In genomic region chr20:43946659-43947315, GRCh38 we compare ENCODE assay signal across 24 cellular contexts. TPM values are rescaled to one million over a fixed set of nuclear protein-coding genes. Genes with fewer than 3 reads are reported as not detected.
A peak's percentile ranks its signal among the peaks of the same experiment; 100 is the strongest.
DNase-seq lines count a peak whose midpoint lies in the region; ATAC-seq, FAIRE-seq and TF ChIP-seq lines count a peak whose summit lies in the region.
"Had no signal": no experiment of that assay in that cellular context is flagged by ENCODE, and none has a peak within 500 bp of the region (broad histone marks: within the 10 kb centered on the region; RNA-seq: fewer than 3 reads in every experiment).

No MANE protein-coding gene starts in this region.

- no peak overlapping the region for H3K27ac ChIP-seq in BLaER1 treated with 17β-estradiol and CSF1 and Interleukin-3, amounts not matched to agents 10 nM and 100 nM
- H3K27ac ChIP-seq in IMR-90 (ENCODE audit: insufficient read depth, low read length): no peak overlapping the region
- no peak overlapping the region for H3K27ac ChIP-seq in K562 (ENCODE audit: extremely low read depth, low read depth, low read length)
- H3K27ac ChIP-seq: C4-2B, SJCRH30 had no signal

- no peak overlapping the region for H2AK9ac ChIP-seq in IMR-90 (replicated peaks; ENCODE audit: low read depth, low read length, poor library complexity)

- H3K79me1 ChIP-seq in IMR-90 (ENCODE audit: low read depth in 1 of 2, low read length in 2 of 2): peaks cover 35 to 96% of the 10 kb centered on the region in 2 experiments

- no peaks in the 10 kb centered on the region for H3K9me3 ChIP-seq in BLaER1 treated with 17β-estradiol and CSF1 and Interleukin-3, amounts not matched to agents 10 nM and 100 nM (replicated peaks in 1 of 11)
- H3K9me3 ChIP-seq in IMR-90 (ENCODE audit: control insufficient read depth, insufficient read depth, low read length) (no peaks in the 10 kb centered on the region), K562 (replicated peaks; ENCODE audit: control insufficient read depth, insufficient read depth, low read depth, low read length) (no peaks in the 10 kb centered on the region)
- H3K9me3 ChIP-seq: SJCRH30 had no signal

- no peak overlapping the region for H3K23ac ChIP-seq in IMR-90 (ENCODE audit: low read depth, low read length)

- no peak overlapping the region for H3K4ac ChIP-seq in IMR-90 (ENCODE audit: low read depth, low read length)

- H2BK120ac ChIP-seq in IMR-90 (ENCODE audit: low read depth, low read length): no peak overlapping the region

- H2BK20ac ChIP-seq in IMR-90 (ENCODE audit: low read depth, low read length): no peak overlapping the region

- ATAC-seq in IMR-90 (ENCODE audit: low read depth) (no peak), K562 (no peak)
- ATAC-seq: CD8-positive, alpha-beta T cell; SK-N-SH treated with all-trans-retinoic acid at 6 μM for 48 hours had no signal

- peak overlapping the region; percentile 24 for H2AFZ ChIP-seq in IMR-90 (replicated peaks; ENCODE audit: low read length, poor library complexity)
- H2AFZ ChIP-seq in K562 (ENCODE audit: low read depth, low read length): no peak overlapping the region

- H4K20me1 ChIP-seq in BLaER1 treated with 17β-estradiol and CSF1 and Interleukin-3, amounts not matched to agents 10 nM and 100 nM: peaks cover 0 to 26% (median 0%) of the 10 kb centered on the region in 11 experiments; a peak in 4 of 22 replicates
- H4K20me1 ChIP-seq in IMR-90 (ENCODE audit: insufficient read depth, low read length): no peaks in the 10 kb centered on the region; the same call in 1 of the 2 replicates
- H4K20me1 ChIP-seq in K562 (replicated peaks; ENCODE audit: control insufficient read depth, insufficient read depth, low read length): peaks cover 11% of the 10 kb centered on the region; the same call in 1 of the 2 replicates

- no peak for TF ChIP-seq CTCF in IMR-90 (conservative IDR thresholded peaks at IDR 0.05; ENCODE audit: low read depth, low read length)
- no peak for TF ChIP-seq CTCF in K562 (IDR thresholded peaks at IDR 0.05 in 2 of 3, conservative IDR thresholded peaks at IDR 0.05 in 1 of 3; ENCODE audit: insufficient read depth in 2 of 3, low read depth in 1 of 3, low read length in 3 of 3)
- TF ChIP-seq CTCF in nephron progenitor cell (IDR thresholded peaks at IDR 0.05): no peak

- H2AK5ac ChIP-seq in IMR-90 (ENCODE audit: low read depth, low read length): peak overlapping the region; percentile 33; the same call in 1 of the 2 replicates

- DNase-seq in IMR-90 (no peak), K562 (ENCODE audit: extremely low read depth in 1 of 4, low spot score in 3 of 4) (no peak), nephron progenitor cell (peak; percentile 22), GM19239 (ENCODE audit: insufficient read length, low spot score) (no peak), UCSD-AML1 (lab: John Stamatoyannopoulos, UW; ENCODE audit: unreplicated experiment) (no peak)
- no peak for DNase-seq in stimulated activated naive CD4-positive, alpha-beta T cell treated with Interleukin-2 at 50 U/mL for 16 hours (lab: John Stamatoyannopoulos, UW)
- DNase-seq: CD8-positive, alpha-beta T cell; DMS79 treated with DMSO at 0.1 percent for 48 hours; GOT3; HCEC 1CT; MV-4-11; NCI-H1105 treated with DMSO at 0.1 percent for 48 hours; NCI-H146; NCI-H1930; NCI-H2107; NCI-H524; NCI-H748 treated with DMSO at 0.1 percent for 48 hours; SJCRH30 had no signal

- H3K4me1 ChIP-seq in BLaER1 treated with 17β-estradiol and CSF1 and Interleukin-3, amounts not matched to agents 10 nM and 100 nM: peaks cover 91 to 100% (median 99%) of the 10 kb centered on the region in 10 experiments
- H3K4me1 ChIP-seq in IMR-90 (ENCODE audit: control insufficient read depth, insufficient read depth, low read length) (peaks cover 24% of the 10 kb centered on the region), K562 (replicated peaks in 1 of 2; ENCODE audit: control insufficient read depth in 2 of 2, insufficient read depth in 2 of 2, low read length in 2 of 2) (peaks cover 7 to 8% of the 10 kb centered on the region in 2 experiments; a peak in 4 of 5 replicates)

- no peak overlapping the region for H3K9ac ChIP-seq in BLaER1 treated with 17β-estradiol and CSF1 and Interleukin-3, amounts not matched to agents 10 nM and 100 nM
- no peak overlapping the region for H3K9ac ChIP-seq in IMR-90 (ENCODE audit: low read depth, low read length)
- no peak overlapping the region for H3K9ac ChIP-seq in K562 (ENCODE audit: insufficient read depth in 1 of 2, low read depth in 2 of 2, low read length in 2 of 2)

- H3K9me1 ChIP-seq in IMR-90 (ENCODE audit: insufficient read depth, low read length) (peaks cover 40% of the 10 kb centered on the region), K562 (ENCODE audit: control insufficient read depth, insufficient read depth, low read length) (no peaks in the 10 kb centered on the region)

- dilution Hi-C loops in IMR-90 (cut with HindIII; ENCODE audit: low sequenced_read_pairs, unreplicated experiment): no loop called here

- H4K8ac ChIP-seq in IMR-90 (ENCODE audit: low read depth in 2 of 2, low read length in 2 of 2): no peak overlapping the region

- H3K36me3 Mint-ChIP-seq in nephron progenitor cell (ENCODE audit: low read depth): no peaks in the 10 kb centered on the region
- H3K36me3 Mint-ChIP-seq: CD8-positive, alpha-beta T cell; IgD-negative memory B cell had no signal

- peaks cover 9% of the 10 kb centered on the region for H3K4me1 Mint-ChIP-seq in nephron progenitor cell

- POLR2A ChIA-PET in IMR-90 (lab: Charles Lee; ENCODE audit: unreplicated experiment) (no interaction called here), K562 (lab: Yijun Ruan, JAX) (interaction anchor here (0.6 kb wide), 1 partner anchor 35 kb away, joined by 3 read pairs; no protein-coding TSS in a partner anchor)

- no peak for FAIRE-seq in K562 (lab: Jason Lieb, UNC)
- FAIRE-seq in GM19239 (lab: Jason Lieb, UNC): no peak
- FAIRE-seq: A204.1, GM12892 had no signal

- no peak overlapping the region for H3K18ac ChIP-seq in IMR-90 (ENCODE audit: low read depth, low read length)

- peak overlapping the region; percentile 24 to 97 (median 91) for H3K4me2 ChIP-seq in BLaER1 treated with 17β-estradiol and CSF1 and Interleukin-3, amounts not matched to agents 10 nM and 100 nM
- H3K4me2 ChIP-seq in IMR-90 (ENCODE audit: low read depth, low read length) (no peak overlapping the region), K562 (ENCODE audit: insufficient read depth, low read length) (no peak overlapping the region)

- no peak overlapping the region for H3K4me3 Mint-ChIP-seq in nephron progenitor cell
- H3K4me3 Mint-ChIP-seq: IgD-negative memory B cell had no signal

- 89% methylated on average over 9 of the region's 9 CpGs; no CpG with 5 or more reads in 1 of the 2 experiments for WGBS in IMR-90 (ENCODE audit: extremely low coverage in 2 of 2, insufficient read length in 1 of 2), 2 experiments
- 10% methylated on average over 9 of the region's 9 CpGs for WGBS in K562 (ENCODE audit: insufficient coverage, low coverage, missing lambda C conversion rate)

- BruUV-seq in IMR-90 (replicated peaks; lab: Mats Ljungman, UMichigan) (no TSS peak), K562 (replicated peaks; lab: Mats Ljungman, UMichigan) (no TSS peak)

- H3K27me3 ChIP-seq in BLaER1 treated with 17β-estradiol and CSF1 and Interleukin-3, amounts not matched to agents 10 nM and 100 nM: peaks cover 0 to 19% (median 11%) of the 10 kb centered on the region in 11 experiments; a peak in 10 of 22 replicates
- H3K27me3 ChIP-seq in IMR-90 (ENCODE audit: control insufficient read depth, insufficient read depth, low read length) (no peaks in the 10 kb centered on the region), K562 (ENCODE audit: control insufficient read depth in 2 of 2, insufficient read depth in 2 of 2, low read length in 2 of 2) (peaks cover 9 to 60% of the 10 kb centered on the region in 2 experiments; a peak in 3 of 5 replicates)
- H3K27me3 ChIP-seq: SJCRH30 had no signal

- no peaks in the 10 kb centered on the region for H3K9me3 Mint-ChIP-seq in nephron progenitor cell
- H3K9me3 Mint-ChIP-seq: CD8-positive, alpha-beta T cell had no signal

- TF ChIP-seq EP300 in K562 (IDR thresholded peaks at IDR 0.05; ENCODE audit: low read length): no peak

- no peak overlapping the region for H3K27ac Mint-ChIP-seq in nephron progenitor cell
- H3K27ac Mint-ChIP-seq: CD8-positive, alpha-beta T cell; IgD-negative memory B cell had no signal

- no peak overlapping the region for H3K56ac ChIP-seq in IMR-90 (ENCODE audit: extremely low read depth, insufficient read depth, low read length)

- H2BK5ac ChIP-seq in IMR-90 (ENCODE audit: low read depth, low read length, poor library complexity, severe bottlenecking): no peak overlapping the region

- H3K27me3 Mint-ChIP-seq in nephron progenitor cell (ENCODE audit: low read depth, poor library complexity): peaks cover 20% of the 10 kb centered on the region

- no peaks in the 10 kb centered on the region for H3K79me2 ChIP-seq in K562 (ENCODE audit: control insufficient read depth, insufficient read depth, low read length)

- intact Hi-C loops in IMR-90 (cut with micrococcal nuclease): loop anchor here (10.0 kb wide), 1 partner anchor 128 kb away; no protein-coding TSS in a partner anchor
- intact Hi-C loops in K562 (cut with micrococcal nuclease): no loop called here

- TF ChIP-seq POLR2A in IMR-90 (IDR thresholded peaks at IDR 0.05; ENCODE audit: low read depth, low read length): no peak
- TF ChIP-seq POLR2A in K562 (conservative IDR thresholded peaks at IDR 0.05): no peak

- in situ Hi-C loops in IMR-90 (cut with MboI; ENCODE audit: low sequenced_read_pairs): loop anchor here (25.0 kb wide), 1 partner anchor 1841 kb away; the partner anchor contains the start of genes DNTTIP1 and WFDC3
- in situ Hi-C loops in K562 (cut with MboI): no loop called here

- no peak overlapping the region for H2BK15ac ChIP-seq in IMR-90 (ENCODE audit: low read depth, low read length)

- H3K4me3 ChIP-seq in BLaER1 treated with 17β-estradiol and CSF1 and Interleukin-3, amounts not matched to agents 10 nM and 100 nM: no peak overlapping the region
- H3K4me3 ChIP-seq in IMR-90 (ENCODE audit: insufficient read depth, low read depth, low read length) (no peak overlapping the region), K562 (no peak overlapping the region)
- H3K4me3 ChIP-seq: SJCRH30 had no signal

- H4K91ac ChIP-seq in IMR-90 (ENCODE audit: insufficient read depth, low read depth, low read length): 0 out of 2 replicates have a peak overlapping the region, but pooled peaks have one; percentile 0

- no peaks in the 10 kb centered on the region for H3K36me3 ChIP-seq in BLaER1 treated with 17β-estradiol and CSF1 and Interleukin-3, amounts not matched to agents 10 nM and 100 nM
- H3K36me3 ChIP-seq in IMR-90 (ENCODE audit: control insufficient read depth, insufficient read depth, low read length) (no peaks in the 10 kb centered on the region; the same call in 1 of the 2 replicates), K562 (ENCODE audit: control insufficient read depth, insufficient read depth, low read length) (no peaks in the 10 kb centered on the region)
- H3K36me3 ChIP-seq: SJCRH30 had no signal

- no peak overlapping the region for H4K5ac ChIP-seq in IMR-90 (ENCODE audit: low read depth, low read length)

- CTCF ChIA-PET in IMR-90 (lab: Yijun Ruan, JAX): no interaction called here
- CTCF ChIA-PET in K562 (lab: Yijun Ruan, JAX; ENCODE audit: low intra/inter-chr PET ratio): no interaction called here

- H3K14ac ChIP-seq in IMR-90 (replicated peaks; ENCODE audit: low read depth, low read length): no peak overlapping the region; the same call in 1 of the 2 replicates

- TF ChIP-seq RAD21 in IMR-90 (IDR thresholded peaks at IDR 0.05; ENCODE audit: low read length) (no peak), K562 (CRISPR knock-in tag; conservative IDR thresholded peaks at IDR 0.05 in 1 of 2, IDR thresholded peaks at IDR 0.05 in 1 of 2) (no peak)

RNA-seq across cellular contexts. Expression of gene TOX2, which starts 32.1 kb away (rescaled TPM):
- total RNA-seq in IMR-90 (2012; rRNA removed) (1.1 and 1.3 TPM in 2 replicates), K562 (2014; rRNA removed) (not detected in 2 replicates), K562 (2014; rRNA removed; fragmentation: Illumina TruSeq; extraction: Trizol) (not detected in 2 replicates), K562 (2015; rRNA removed; fragmentation: Illumina TruSeq; extraction: Trizol) (not detected in 2 replicates), K562 (2021) (not detected in 2 replicates)
- polyA plus RNA-seq in IMR-90 (2012; rRNA removed) (17.2 and 17.5 TPM in 2 replicates), K562 (2011; rRNA removed) (not detected in 2 replicates), K562 (2014; fragmentation: Illumina TruSeq; extraction: Trizol) (not detected in 2 replicates), K562 (2014; fragmentation: Nextera tagmentation; extraction: Ambion mirVana) (not detected), K562 (2014; rRNA removed) (not detected in 2 replicates)
- 14.6 and 25.9 TPM in 2 replicates for polyA plus RNA-seq in IMR-90 (2012; cell fraction: cytosol; rRNA removed)
- 17.1 and 23.2 TPM in 2 replicates for polyA plus RNA-seq in IMR-90 (2012; cell fraction: nucleus; rRNA removed; ENCODE audit: low replicate concordance)
- not detected in 2 replicates for total RNA-seq in K562 (2011; cell fraction: chromatin; rRNA removed; ENCODE audit: low replicate concordance)
- not detected in 2 replicates for total RNA-seq in K562 (2011; cell fraction: nucleolus; rRNA removed)
- total RNA-seq in K562 (2011; cell fraction: nucleoplasm; rRNA removed): not detected in 2 replicates
- not detected in 2 replicates for polyA plus RNA-seq in K562 (2011; cell fraction: cytosol; rRNA removed)
- not detected in 2 replicates for polyA plus RNA-seq in K562 (2011; cell fraction: nucleus; rRNA removed)
- polyA plus RNA-seq in K562 (2012): 0.05 and 0.18 TPM in 2 replicates
- not detected in 2 replicates for polyA minus RNA-seq in K562 (2011; rRNA and poly(A)+ RNA removed)
- not detected in 2 replicates for polyA minus RNA-seq in K562 (2011; cell fraction: cytosol; rRNA and poly(A)+ RNA removed)
- polyA minus RNA-seq in K562 (2011; cell fraction: nucleus; rRNA and poly(A)+ RNA removed): not detected in 2 replicates

Comparison
In these comparisons a context has a peak if more than half of its experiments do, and no peak if none do; other contexts are left out.
1. H3K4me2 ChIP-seq: peak in BLaER1 treated with 17β-estradiol and CSF1 and Interleukin-3, amounts not matched to agents 10 nM and 100 nM (11 of 11); none in IMR-90 (single experiment) and K562 (single experiment).